8 cellular contexts compared by ENCODE assay signal in genomic region chr7:151727579-151728285, GRCh38.
A peak's percentile ranks its signal among the peaks of the same experiment; 100 is the strongest.
DNase-seq lines count a peak whose midpoint lies in the region; ATAC-seq and TF ChIP-seq lines count a peak whose summit lies in the region.

No MANE protein-coding gene starts in this region.

- peak overlapping the region; percentile 47; the same call in 1 of the 2 replicates for H3K4me3 ChIP-seq in BLaER1
- H3K4me3 ChIP-seq in NT2/D1 (ENCODE audit: insufficient read length, low read depth) = no peak overlapping the region
- H3K4me3 ChIP-seq in hepatocyte = no peak overlapping the region
- H3K4me3 ChIP-seq in MM.1S (ENCODE audit: low read length) = no peak overlapping the region

- CTCF ChIA-PET in activated naive CD4-positive, alpha-beta T cell treated with anti-CD3 and anti-CD28 coated beads for 36 hours (lab: Charles Lee) = interaction anchor here (0.6 kb wide), 1 partner anchor 79 kb away, joined by 3 read pairs; no protein-coding TSS in a partner anchor

- peak overlapping the region; percentile 87 for H3K27ac ChIP-seq in BLaER1
- H3K27ac ChIP-seq in hepatocyte = peak overlapping the region; percentile 69
- H3K27ac ChIP-seq in MM.1S (ENCODE audit: low read length) = no peak overlapping the region

- 62% methylated on average over 17 of the region's 18 CpGs for WGBS in hepatocyte (ENCODE audit: low lambda C conversion rate, missing lambda C conversion rate)

- H3K79me2 ChIP-seq in hepatocyte (no peaks in the 10 kb centered on the region), MM.1S (ENCODE audit: low read length) (no peaks in the 10 kb centered on the region)

- no peaks in the 10 kb centered on the region for H3K9me3 ChIP-seq in BLaER1
- no peaks in the 10 kb centered on the region for H3K9me3 ChIP-seq in NT2/D1 (ENCODE audit: insufficient read depth, low read length)
- no peaks in the 10 kb centered on the region for H3K9me3 ChIP-seq in hepatocyte (ENCODE audit: low read depth)
- no peaks in the 10 kb centered on the region for H3K9me3 ChIP-seq in MM.1S (replicated peaks; ENCODE audit: insufficient read depth, low read length)

- H3K4me1 ChIP-seq in BLaER1 (peaks cover 100% of the 10 kb centered on the region), NT2/D1 (ENCODE audit: insufficient read depth, insufficient read length) (peaks cover 12% of the 10 kb centered on the region), hepatocyte (ENCODE audit: insufficient read depth) (peaks cover 8% of the 10 kb centered on the region), MM.1S (ENCODE audit: low read length) (no peaks in the 10 kb centered on the region)

- no peaks in the 10 kb centered on the region for H3K27me3 ChIP-seq in BLaER1
- no peaks in the 10 kb centered on the region for H3K27me3 ChIP-seq in NT2/D1 (ENCODE audit: insufficient read depth, insufficient read length)
- no peaks in the 10 kb centered on the region for H3K27me3 ChIP-seq in hepatocyte
- H3K27me3 ChIP-seq in MM.1S (replicated peaks; ENCODE audit: insufficient read depth, low read length) = peaks cover 45% of the 10 kb centered on the region

- H3K9ac ChIP-seq in BLaER1 (peak overlapping the region; percentile 56), NT2/D1 (ENCODE audit: insufficient read length, low read depth) (peak overlapping the region; percentile 51), MM.1S (ENCODE audit: low read length) (no peak overlapping the region)

- H3F3A ChIP-seq in MM.1S (ENCODE audit: insufficient read depth, low read length) = no peaks in the 10 kb centered on the region

- H3K4me1 Mint-ChIP-seq in activated naive CD4-positive, alpha-beta T cell treated with anti-CD3 and anti-CD28 coated beads for 36 hours (ENCODE audit: low read depth) = peaks cover 15% of the 10 kb centered on the region

- no peak overlapping the region for H3K27ac Mint-ChIP-seq in activated naive CD4-positive, alpha-beta T cell treated with anti-CD3 and anti-CD28 coated beads for 36 hours

- no peak for DNase-seq in NT2/D1 (ENCODE audit: low read depth, low spot score)
- DNase-seq in activated naive CD4-positive, alpha-beta T cell treated with anti-CD3 and anti-CD28 coated beads for 36 hours = peak; percentile 82
- DNase-seq in hepatocyte (ENCODE audit: low spot score) = peak; percentile 89
- peak; percentile 50 for DNase-seq in stimulated activated CD4-positive, alpha-beta T cell treated with anti-CD3 and anti-CD28 coated beads, Interleukin-2, amount 100 ng/mL, for 4 hours (ENCODE audit: low read depth)
- no peak for DNase-seq in MM.1S
- DNase-seq in cerebellum (ENCODE audit: low spot score) = no peak

- no peaks in the 10 kb centered on the region for H4K20me1 ChIP-seq in BLaER1
- no peaks in the 10 kb centered on the region for H4K20me1 ChIP-seq in hepatocyte (ENCODE audit: insufficient read depth, poor library complexity, severe bottlenecking)
- H4K20me1 ChIP-seq in MM.1S (ENCODE audit: insufficient read depth, low read length) = no peaks in the 10 kb centered on the region

- H3K27me3 Mint-ChIP-seq in activated naive CD4-positive, alpha-beta T cell treated with anti-CD3 and anti-CD28 coated beads for 36 hours (ENCODE audit: low read depth) = no peaks in the 10 kb centered on the region

- H3K36me3 ChIP-seq in BLaER1 = no peaks in the 10 kb centered on the region
- no peaks in the 10 kb centered on the region for H3K36me3 ChIP-seq in NT2/D1 (ENCODE audit: insufficient read depth, insufficient read length, low read length)
- no peaks in the 10 kb centered on the region for H3K36me3 ChIP-seq in hepatocyte (replicated peaks; ENCODE audit: insufficient read depth, low read depth)
- no peaks in the 10 kb centered on the region for H3K36me3 ChIP-seq in MM.1S (replicated peaks; ENCODE audit: insufficient read depth, low read length)

- H3K9me2 ChIP-seq in hepatocyte (replicated peaks; ENCODE audit: insufficient read depth) (no peaks in the 10 kb centered on the region), MM.1S (replicated peaks; ENCODE audit: insufficient read depth, low read length) (no peaks in the 10 kb centered on the region)

- H3K4me2 ChIP-seq in BLaER1 (peak overlapping the region; percentile 94), hepatocyte (no peak overlapping the region), MM.1S (ENCODE audit: low read depth, low read length) (no peak overlapping the region)

- intact Hi-C loops in activated naive CD4-positive, alpha-beta T cell treated with anti-CD3 and anti-CD28 coated beads for 36 hours (cut with micrococcal nuclease) = loop anchor here (1.0 kb wide), 1 partner anchor 20 kb away; no protein-coding TSS in a partner anchor

- no peak overlapping the region for H2AFZ ChIP-seq in hepatocyte
- H2AFZ ChIP-seq in MM.1S (ENCODE audit: low read length) = no peak overlapping the region

- ATAC-seq in GM21786 (IDR thresholded peaks at IDR 0.05; ENCODE audit: unreplicated experiment) = peak; percentile 85

- no peak overlapping the region for H3K4me3 Mint-ChIP-seq in activated naive CD4-positive, alpha-beta T cell treated with anti-CD3 and anti-CD28 coated beads for 36 hours

- no peaks in the 10 kb centered on the region for H3K36me3 Mint-ChIP-seq in activated naive CD4-positive, alpha-beta T cell treated with anti-CD3 and anti-CD28 coated beads for 36 hours (ENCODE audit: low read depth)

- no peaks in the 10 kb centered on the region for H3K9me3 Mint-ChIP-seq in activated naive CD4-positive, alpha-beta T cell treated with anti-CD3 and anti-CD28 coated beads for 36 hours

- TF ChIP-seq CTCF in hepatocyte (IDR thresholded peaks at IDR 0.05; ENCODE audit: poor library complexity) (no peak), MM.1S (IDR thresholded peaks at IDR 0.05; ENCODE audit: low read length) (no peak)

Comparison
In these comparisons a context has a peak if more than half of its experiments do, and no peak if none do; other contexts are left out.
1. DNase-seq: peak in activated naive CD4-positive, alpha-beta T cell treated with anti-CD3 and anti-CD28 coated beads for 36 hours (single experiment), hepatocyte (single experiment) and stimulated activated CD4-positive, alpha-beta T cell treated with anti-CD3 and anti-CD28 coated beads, Interleukin-2, amount 100 ng/mL, for 4 hours (single experiment); none in NT2/D1 (single experiment), MM.1S (single experiment) and cerebellum (single experiment).